Comparison of ENCODE assay signal across 20 cellular contexts in the genomic region with DNA sequence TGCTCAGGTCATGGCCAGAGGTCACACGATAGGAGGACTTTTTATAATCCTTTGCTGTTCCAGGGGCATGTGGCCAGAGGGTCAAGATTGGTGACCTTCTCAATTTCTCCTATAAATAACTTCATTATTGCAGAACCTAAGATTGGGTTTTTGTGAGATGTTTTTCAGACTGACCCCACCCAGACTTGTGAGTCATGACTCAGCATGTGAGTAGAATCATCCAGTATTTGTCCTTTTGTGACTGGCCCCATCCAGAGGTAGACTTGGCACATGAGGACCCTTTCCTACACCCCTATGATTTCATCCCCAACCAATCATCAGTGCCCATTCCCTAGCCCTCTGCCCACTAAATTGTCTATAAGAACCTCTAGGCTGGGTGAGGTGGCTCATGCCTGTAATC.
"Had no signal": no experiment of that assay in that cellular context is flagged by ENCODE, and none has a peak within 500 bp of the region (broad histone marks: within the 10 kb centered on the region; RNA-seq: fewer than 3 reads in every experiment).

No MANE protein-coding gene starts in this region.

- H3K4me3 ChIP-seq: ascending aorta, breast epithelium, hepatocyte, mucosa of descending colon, tibial nerve had no signal

- H3K9me3 Mint-ChIP-seq: activated naive CD4-positive, alpha-beta T cell treated with anti-CD3 and anti-CD28 coated beads for 36 hours; activated T-helper 17 cell treated with anti-CD3 and anti-CD28 coated beads, Interleukin-2, amount 50 U/mL, for 72 hours; naive thymus-derived CD8-positive, alpha-beta T cell had no signal

- H3K36me3 ChIP-seq: ascending aorta, breast epithelium, neutrophil, tibial nerve had no signal

- ATAC-seq: activated T-helper 17 cell treated with anti-CD3 and anti-CD28 coated beads, Interleukin-2, amount 50 U/mL, for 72 hours; left lobe of liver; mucosa of descending colon; naive thymus-derived CD8-positive, alpha-beta T cell; stimulated activated naive B cell treated with anti-CD40 and anti-IgM and Interleukin-4, amounts not matched to agents 10 μg/mL and 1 μg/mL and 100 μg/mL, for 72 hours had no signal

- H3K27ac Mint-ChIP-seq: activated naive CD4-positive, alpha-beta T cell treated with anti-CD3 and anti-CD28 coated beads for 36 hours; activated T-helper 17 cell treated with anti-CD3 and anti-CD28 coated beads, Interleukin-2, amount 50 U/mL, for 72 hours; stimulated activated naive B cell treated with anti-CD40 and anti-IgM and Interleukin-4, amounts not matched to agents 10 μg/mL and 1 μg/mL and 100 μg/mL, for 72 hours had no signal

- H3K27me3 ChIP-seq: ascending aorta, hepatocyte, neutrophil, tibial nerve had no signal

- H3K27ac ChIP-seq: ascending aorta, breast epithelium, epithelial cell of prostate, hepatocyte, neutrophil, tibial nerve, VCaP had no signal

- H3K79me2 ChIP-seq: hepatocyte had no signal

- H3K4me1 ChIP-seq: ascending aorta, breast epithelium had no signal

- H3K9me3 ChIP-seq: ascending aorta, breast epithelium, mucosa of descending colon, neutrophil, tibial nerve had no signal

- H2AFZ ChIP-seq: hepatocyte had no signal

- H3K36me3 Mint-ChIP-seq: naive thymus-derived CD8-positive, alpha-beta T cell had no signal

- H3K4me1 Mint-ChIP-seq: activated T-helper 17 cell treated with anti-CD3 and anti-CD28 coated beads, Interleukin-2, amount 50 U/mL, for 72 hours had no signal

- H3K4me2 ChIP-seq: hepatocyte had no signal

- DNase-seq: activated CD4-positive, alpha-beta T cell treated with anti-CD3 and anti-CD28 coated beads for 1 hour; activated CD4-positive, alpha-beta T cell treated with anti-CD3 and anti-CD28 coated beads, Interleukin-2, amount 50 U/mL, for 4 hours; activated naive CD4-positive, alpha-beta T cell treated with anti-CD3 and anti-CD28 coated beads for 36 hours; activated T-cell treated with anti-CD3 and anti-CD28 coated beads for 4 hours; islet precursor cell; mammary epithelial cell; mucosa of descending colon; naive thymus-derived CD8-positive, alpha-beta T cell; stimulated activated CD4-positive, alpha-beta T cell treated with anti-CD3 and anti-CD28 coated beads, Interleukin-2, amount 100 ng/mL, for 48 hours; stimulated activated naive B cell treated with anti-CD40 and anti-IgM and Interleukin-4, amounts not matched to agents 10 μg/mL and 1 μg/mL and 100 μg/mL, for 72 hours; T1000 had no signal

- H3K4me3 Mint-ChIP-seq: activated naive CD4-positive, alpha-beta T cell treated with anti-CD3 and anti-CD28 coated beads for 36 hours; activated T-helper 17 cell treated with anti-CD3 and anti-CD28 coated beads, Interleukin-2, amount 50 U/mL, for 72 hours; naive thymus-derived CD8-positive, alpha-beta T cell; stimulated activated naive B cell treated with anti-CD40 and anti-IgM and Interleukin-4, amounts not matched to agents 10 μg/mL and 1 μg/mL and 100 μg/mL, for 72 hours had no signal
